26 cellular contexts compared by ENCODE assay signal in genomic region chr1:64051801-64052200, GRCh38.
A peak's percentile ranks its signal among the peaks of the same experiment; 100 is the strongest.
DNase-seq lines count a peak whose midpoint lies in the region; ATAC-seq and TF ChIP-seq lines count a peak whose summit lies in the region.
"Had no signal": no experiment of that assay in that cellular context is flagged by ENCODE, and none has a peak within 500 bp of the region (broad histone marks: within the 10 kb centered on the region; RNA-seq: fewer than 3 reads in every experiment).

No MANE protein-coding gene starts in this region.

- intact Hi-C loops in Caco-2 (cut with micrococcal nuclease; ENCODE audit: unreplicated experiment) (loop anchor here (10.0 kb wide), 1 partner anchor 377 kb away; no protein-coding TSS in a partner anchor), left lung (cut with DNase I) (no loop called here), dorsolateral prefrontal cortex (cut with DNase I) (no loop called here), esophagus squamous epithelium (cut with DNase I) (no loop called here)

- H3K36me3 ChIP-seq in Caco-2 (ENCODE audit: control insufficient read depth, insufficient read depth, low read length) (no peaks in the 10 kb centered on the region; the same call in 1 of the 2 replicates), left lung (no peaks in the 10 kb centered on the region), esophagus squamous epithelium (peaks cover 0 to 9% (median 0%) of the 10 kb centered on the region in 3 donors)
- H3K36me3 ChIP-seq: brain microvascular endothelial cell, right lobe of liver, SJSA1 had no signal

- H3K9me3 Mint-ChIP-seq in Caco-2 (ENCODE audit: unreplicated experiment) (no peaks in the 10 kb centered on the region), chondrocyte (ENCODE audit: low read depth) (no peaks in the 10 kb centered on the region)
- H3K9me3 Mint-ChIP-seq: naive thymus-derived CD4-positive, alpha-beta T cell; T-helper 1 cell treated with Interleukin-12 subunit alpha and Interleukin-12 subunit beta and Interleukin-4 antibody, amounts not matched to agents 30 μg/mL and 1 μg/mL, for 36 hours had no signal

- peaks cover 24% of the 10 kb centered on the region for H3K4me1 ChIP-seq in Caco-2
- H3K4me1 ChIP-seq in left lung: no peaks in the 10 kb centered on the region
- no peaks in the 10 kb centered on the region for H3K4me1 ChIP-seq in esophagus squamous epithelium
- H3K4me1 ChIP-seq: right lobe of liver, testis had no signal

- CTCF ChIA-PET in Caco-2 (lab: Charles Lee): no interaction called here

- peaks cover 18% of the 10 kb centered on the region for H3K36me3 Mint-ChIP-seq in Caco-2 (ENCODE audit: insufficient read depth, unreplicated experiment)
- peaks cover 22% of the 10 kb centered on the region for H3K36me3 Mint-ChIP-seq in chondrocyte (ENCODE audit: low read depth)
- H3K36me3 Mint-ChIP-seq: naive thymus-derived CD4-positive, alpha-beta T cell had no signal

- no peaks in the 10 kb centered on the region for H3K27me3 Mint-ChIP-seq in Caco-2 (ENCODE audit: insufficient read depth, unreplicated experiment)
- H3K27me3 Mint-ChIP-seq in chondrocyte (ENCODE audit: low read depth): no peaks in the 10 kb centered on the region

- H3K4me1 Mint-ChIP-seq in Caco-2 (ENCODE audit: low read depth, unreplicated experiment): peaks cover 19% of the 10 kb centered on the region
- peaks cover 62% of the 10 kb centered on the region for H3K4me1 Mint-ChIP-seq in chondrocyte (ENCODE audit: low read depth)
- H3K4me1 Mint-ChIP-seq: naive thymus-derived CD4-positive, alpha-beta T cell had no signal

- DNase-seq in Caco-2 (no peak), NCI-H1417 (lab: John Stamatoyannopoulos, UW) (peak in 2 of 3 experiments; percentile 62 to 91), chondrocyte (ENCODE audit: low spot score) (no peak), left lung (no peak), dorsolateral prefrontal cortex (no peak), esophagus squamous epithelium (lab: John Stamatoyannopoulos, UW) (no peak)
- DNase-seq: activated CD4-positive, alpha-beta T cell treated with anti-CD3 and anti-CD28 coated beads for 4 hours; activated CD8-positive, alpha-beta memory T cell treated with anti-CD3 and anti-CD28 coated beads for 24 hours; activated T-cell treated with anti-CD3 and anti-CD28 coated beads, Interleukin-2, amount 50 U/mL, for 1 hour; brain microvascular endothelial cell; left cardiac atrium; naive thymus-derived CD4-positive, alpha-beta T cell; NCI-H187; NCI-H345; occipital lobe; right lobe of liver; stimulated activated CD4-positive, alpha-beta T cell treated with anti-CD3 and anti-CD28 coated beads, Interleukin-12 subunit alpha, Interleukin-12 subunit beta, amount 100 ng/mL, for 4 hours; stimulated activated CD4-positive, alpha-beta T cell treated with anti-CD3 and anti-CD28 coated beads, Interleukin-4, amount 100 ng/mL, for 4 hours; stimulated activated naive CD4-positive, alpha-beta T cell; testis had no signal

- no peak overlapping the region for H3K4me3 ChIP-seq in Caco-2 (ENCODE audit: low read depth, low read length)
- H3K4me3 ChIP-seq in left lung: no peak overlapping the region
- no peak overlapping the region for H3K4me3 ChIP-seq in dorsolateral prefrontal cortex
- H3K4me3 ChIP-seq in esophagus squamous epithelium: no peak overlapping the region
- H3K4me3 ChIP-seq: A549, right lobe of liver, SJSA1, testis had no signal

- no peaks in the 10 kb centered on the region for H3K27me3 ChIP-seq in Caco-2 (replicated peaks; ENCODE audit: control insufficient read depth, insufficient read depth, low read length)
- no peaks in the 10 kb centered on the region for H3K27me3 ChIP-seq in left lung
- H3K27me3 ChIP-seq in dorsolateral prefrontal cortex: no peaks in the 10 kb centered on the region
- H3K27me3 ChIP-seq in esophagus squamous epithelium: no peaks in the 10 kb centered on the region
- H3K27me3 ChIP-seq: brain microvascular endothelial cell, right lobe of liver, SJSA1, testis had no signal

- H3K9me3 ChIP-seq in Caco-2 (no peaks in the 10 kb centered on the region), left lung (no peaks in the 10 kb centered on the region), esophagus squamous epithelium (no peaks in the 10 kb centered on the region)
- H3K9me3 ChIP-seq: A549, right lobe of liver, SJSA1, testis had no signal

- no peak for TF ChIP-seq CTCF in Caco-2 (IDR thresholded peaks at IDR 0.05; ENCODE audit: insufficient read depth in 1 of 2, low read depth in 1 of 2, low read length in 1 of 2, severe bottlenecking in 1 of 2, unreplicated experiment in 1 of 2)
- TF ChIP-seq CTCF in chondrocyte (IDR thresholded peaks at IDR 0.05): no peak
- no peak for TF ChIP-seq CTCF in left lung (IDR thresholded peaks at IDR 0.05)
- no peak for TF ChIP-seq CTCF in dorsolateral prefrontal cortex (IDR thresholded peaks at IDR 0.05 in 54 of 56, conservative IDR thresholded peaks at IDR 0.05 in 2 of 56; ENCODE audit: low read depth in 1 of 56, partially characterized antibody in 56 of 56)
- TF ChIP-seq CTCF in esophagus squamous epithelium (IDR thresholded peaks at IDR 0.05): no peak

- ATAC-seq in left lung: peak; percentile 68
- no peak for ATAC-seq in GM18498 (IDR thresholded peaks at IDR 0.05; ENCODE audit: unreplicated experiment)
- ATAC-seq in HG03469 (IDR thresholded peaks at IDR 0.05; ENCODE audit: unreplicated experiment): no peak
- ATAC-seq: A549; naive thymus-derived CD4-positive, alpha-beta T cell; Panc1; right lobe of liver had no signal

- BruUV-seq in Caco-2 (replicated peaks; lab: Mats Ljungman, UMichigan): no TSS peak

- H3K27ac Mint-ChIP-seq in Caco-2 (ENCODE audit: unreplicated experiment): peak overlapping the region; percentile 53
- H3K27ac Mint-ChIP-seq in chondrocyte (ENCODE audit: unreplicated experiment): peak overlapping the region; percentile 34
- H3K27ac Mint-ChIP-seq: naive thymus-derived CD4-positive, alpha-beta T cell; T-helper 1 cell treated with Interleukin-12 subunit alpha and Interleukin-12 subunit beta and Interleukin-4 antibody, amounts not matched to agents 30 μg/mL and 1 μg/mL, for 36 hours had no signal

- H3K27ac ChIP-seq in left lung (no peak overlapping the region), dorsolateral prefrontal cortex (no peak overlapping the region), esophagus squamous epithelium (no peak overlapping the region)
- H3K27ac ChIP-seq: brain microvascular endothelial cell, right lobe of liver, SJSA1, testis had no signal

- no peak for TF ChIP-seq POLR2A in esophagus squamous epithelium (IDR thresholded peaks at IDR 0.05)

- H3K4me3 Mint-ChIP-seq in Caco-2 (ENCODE audit: unreplicated experiment): no peak overlapping the region
- no peak overlapping the region for H3K4me3 Mint-ChIP-seq in chondrocyte (ENCODE audit: unreplicated experiment)
- H3K4me3 Mint-ChIP-seq: naive thymus-derived CD4-positive, alpha-beta T cell; T-helper 1 cell treated with Interleukin-12 subunit alpha and Interleukin-12 subunit beta and Interleukin-4 antibody, amounts not matched to agents 30 μg/mL and 1 μg/mL, for 36 hours had no signal

- POLR2A ChIA-PET in Caco-2 (lab: Charles Lee): no interaction called here

Comparison
In these comparisons a context has a peak if more than half of its experiments do, and no peak if none do; other contexts are left out.
1. DNase-seq: peak in NCI-H1417 (2 of 3); none in Caco-2 (0 of 2), chondrocyte (single experiment), left lung (0 of 2), dorsolateral prefrontal cortex (0 of 10) and esophagus squamous epithelium (single experiment).